Comparison of ENCODE assay signal across 11 cellular contexts in the genomic region with DNA sequence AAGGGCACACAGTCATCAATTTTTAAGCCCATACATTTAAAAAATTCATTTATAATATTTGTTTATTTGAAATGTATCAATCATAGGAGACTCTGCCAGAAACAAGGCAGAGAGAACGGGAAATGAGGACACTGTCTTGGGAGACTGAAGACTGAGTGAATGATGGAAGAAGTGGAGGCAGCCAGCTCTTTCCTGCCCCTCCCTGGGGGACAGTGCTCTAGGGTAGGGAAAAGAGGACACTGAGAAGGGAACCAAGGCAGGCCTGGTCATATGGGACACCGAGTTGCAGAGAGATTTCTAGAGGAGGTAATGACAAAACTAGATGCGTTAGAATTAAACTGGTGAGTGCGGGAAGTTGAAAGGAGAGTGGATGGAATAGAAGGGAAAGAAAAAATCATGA. TPM values are rescaled to one million over a fixed set of nuclear protein-coding genes. Genes with fewer than 3 reads are reported as not detected.
DNase-seq lines count a peak whose midpoint lies in the region; ATAC-seq, FAIRE-seq and TF ChIP-seq lines count a peak whose summit lies in the region.
"Had no signal": no experiment of that assay in that cellular context is flagged by ENCODE, and none has a peak within 500 bp of the region (broad histone marks: within the 10 kb centered on the region; RNA-seq: fewer than 3 reads in every experiment).

No MANE protein-coding gene starts in this region.

- peak overlapping the region in 1 of 2 donors; percentile 18 for H3K4me3 ChIP-seq in kidney (ENCODE audit: low read length in 2 of 2)

- DNase-seq in HFFc6 (no peak), kidney (no peak), NCI-H524 (lab: John Stamatoyannopoulos, UW) (no peak)
- DNase-seq in activated naive CD8-positive, alpha-beta T cell treated with anti-CD3 and anti-CD28 coated beads for 36 hours: no peak
- DNase-seq in stimulated activated effector memory CD8-positive, alpha-beta T cell treated with anti-CD3 and anti-CD28 coated beads, Interleukin-12 subunit alpha, Interleukin-12 subunit beta, amount 100 ng/mL, for 72 hours (ENCODE audit: low spot score in 2 of 2): peak in 1 of 2 donors; percentile 61
- DNase-seq in stimulated activated CD4-positive, alpha-beta T cell treated with anti-CD3 and anti-CD28 coated beads, Interleukin-4, amount 100 ng/mL, for 4 hours: no peak
- DNase-seq: DMS79, NCI-H187 treated with DMSO at 0.1 percent for 48 hours, posterior cingulate gyrus had no signal

- H3K27me3 Mint-ChIP-seq in HFFc6 (ENCODE audit: insufficient read depth): peaks cover 2% of the 10 kb centered on the region
- no peaks in the 10 kb centered on the region for H3K27me3 Mint-ChIP-seq in activated naive CD8-positive, alpha-beta T cell treated with anti-CD3 and anti-CD28 coated beads for 36 hours

- intact Hi-C loops in kidney (cut with DNase I): no loop called here

- no peak overlapping the region for H3K4me3 Mint-ChIP-seq in HFFc6
- H3K4me3 Mint-ChIP-seq in activated naive CD8-positive, alpha-beta T cell treated with anti-CD3 and anti-CD28 coated beads for 36 hours: no peak overlapping the region
- peak overlapping the region; percentile 3 for H3K4me3 Mint-ChIP-seq in stimulated activated effector memory CD8-positive, alpha-beta T cell treated with anti-CD3 and anti-CD28 coated beads, Interleukin-12 subunit alpha, Interleukin-12 subunit beta, amount 100 ng/mL, for 72 hours

- H3K27ac ChIP-seq in kidney (ENCODE audit: low read depth in 2 of 2, low read length in 2 of 2): peak overlapping the region; percentile 66 to 85

- H3K4me1 ChIP-seq in kidney (ENCODE audit: control insufficient read depth in 1 of 2, insufficient read depth in 1 of 2, low read depth in 1 of 2, low read length in 2 of 2): peaks cover 0 to 3% of the 10 kb centered on the region in 2 donors

- no peaks in the 10 kb centered on the region for H3K9me3 Mint-ChIP-seq in HFFc6
- H3K9me3 Mint-ChIP-seq in activated naive CD8-positive, alpha-beta T cell treated with anti-CD3 and anti-CD28 coated beads for 36 hours: peaks cover 1% of the 10 kb centered on the region
- no peaks in the 10 kb centered on the region for H3K9me3 Mint-ChIP-seq in stimulated activated effector memory CD8-positive, alpha-beta T cell treated with anti-CD3 and anti-CD28 coated beads, Interleukin-12 subunit alpha, Interleukin-12 subunit beta, amount 100 ng/mL, for 72 hours

- peaks cover 42% of the 10 kb centered on the region for H3K4me1 Mint-ChIP-seq in HFFc6 (ENCODE audit: low read depth)
- peaks cover 44% of the 10 kb centered on the region for H3K4me1 Mint-ChIP-seq in activated naive CD8-positive, alpha-beta T cell treated with anti-CD3 and anti-CD28 coated beads for 36 hours
- H3K4me1 Mint-ChIP-seq in stimulated activated effector memory CD8-positive, alpha-beta T cell treated with anti-CD3 and anti-CD28 coated beads, Interleukin-12 subunit alpha, Interleukin-12 subunit beta, amount 100 ng/mL, for 72 hours: peaks cover 49% of the 10 kb centered on the region

- H3K36me3 Mint-ChIP-seq in HFFc6 (ENCODE audit: low read depth): peaks cover 6% of the 10 kb centered on the region; the same call in 1 of the 2 replicates
- peaks cover 5% of the 10 kb centered on the region for H3K36me3 Mint-ChIP-seq in activated naive CD8-positive, alpha-beta T cell treated with anti-CD3 and anti-CD28 coated beads for 36 hours
- no peaks in the 10 kb centered on the region for H3K36me3 Mint-ChIP-seq in stimulated activated effector memory CD8-positive, alpha-beta T cell treated with anti-CD3 and anti-CD28 coated beads, Interleukin-12 subunit alpha, Interleukin-12 subunit beta, amount 100 ng/mL, for 72 hours

- H3K27ac Mint-ChIP-seq in HFFc6: peak overlapping the region; percentile 64
- peak overlapping the region; percentile 59 for H3K27ac Mint-ChIP-seq in activated naive CD8-positive, alpha-beta T cell treated with anti-CD3 and anti-CD28 coated beads for 36 hours
- H3K27ac Mint-ChIP-seq in stimulated activated effector memory CD8-positive, alpha-beta T cell treated with anti-CD3 and anti-CD28 coated beads, Interleukin-12 subunit alpha, Interleukin-12 subunit beta, amount 100 ng/mL, for 72 hours: peak overlapping the region; percentile 91

- no peaks in the 10 kb centered on the region for H3K36me3 ChIP-seq in kidney (ENCODE audit: control insufficient read depth in 1 of 2, insufficient read depth in 2 of 2, low read length in 2 of 2)

- no peak overlapping the region for H3K9ac ChIP-seq in kidney (ENCODE audit: low read length in 2 of 2)

- no peak for FAIRE-seq in kidney (lab: Jason Lieb, UNC)

- H3K9me3 ChIP-seq in kidney (ENCODE audit: control insufficient read depth in 1 of 2, low read length in 2 of 2): no peaks in the 10 kb centered on the region

- TF ChIP-seq CTCF in HFFc6 (IDR thresholded peaks at IDR 0.05): no peak
- TF ChIP-seq CTCF in kidney (IDR thresholded peaks at IDR 0.05; ENCODE audit: borderline replicate concordance, extremely low read depth, insufficient read depth): no peak

- ATAC-seq in stimulated activated effector memory CD8-positive, alpha-beta T cell treated with anti-CD3 and anti-CD28 coated beads, Interleukin-12 subunit alpha, Interleukin-12 subunit beta, amount 100 ng/mL, for 72 hours: no peak
- no peak for ATAC-seq in GM21447 (IDR thresholded peaks at IDR 0.05; ENCODE audit: unreplicated experiment)
- no peak for ATAC-seq in GM21367 (IDR thresholded peaks at IDR 0.05; ENCODE audit: unreplicated experiment)

RNA-seq across cellular contexts. Expression of gene EEIG2, which starts 31.6 kb away (rescaled TPM):
- total RNA-seq in HFFc6 (2021; fragmentation: NEBNext Ultra II Directional; extraction: Animal tissue kit (Norgen Biotek cat#: 25700)): 1 to 10 TPM; 3.3 to 5.2 (median 4.5) TPM
- total RNA-seq in activated naive CD8-positive, alpha-beta T cell treated with anti-CD3 and anti-CD28 coated beads for 36 hours: 1 to 10 TPM; 7.8 to 7.9 TPM
- 8.3 TPM for total RNA-seq in kidney
- 1.7 TPM for polyA plus RNA-seq in kidney (ENCODE audit: insufficient read depth, low read depth, low replicate concordance)
